26 cellular contexts compared by ENCODE assay signal in genomic region chr4:68630371-68630770, GRCh38. TPM values are rescaled to one million over a fixed set of nuclear protein-coding genes. Genes with fewer than 3 reads are reported as not detected.
"Had no signal": no experiment of that assay in that cellular context is flagged by ENCODE, and none has a peak within 500 bp of the region (broad histone marks: within the 10 kb centered on the region; RNA-seq: fewer than 3 reads in every experiment).

No MANE protein-coding gene starts in this region.

- H3K4me3 Mint-ChIP-seq: activated naive CD4-positive, alpha-beta T cell treated with anti-CD3 and anti-CD28 coated beads, Interleukin-2, amount 50 U/mL, for 24 hours; activated T-cell treated with anti-CD3 and anti-CD28 coated beads, Interleukin-2, amount 50 U/mL, for 72 hours; dendritic cell treated with granulocyte-macrophage colony-stimulating factor and Interleukin-4, amounts not matched to agents 40 ng/mL and 50 ng/mL, for 4 days; naive B cell; neural crest cell; T-helper 17 cell had no signal

- H3K9me3 ChIP-seq: lower lobe of right lung, right atrium auricular region, tibial nerve, vagina had no signal

- H3K27me3 Mint-ChIP-seq: activated naive CD4-positive, alpha-beta T cell treated with anti-CD3 and anti-CD28 coated beads, Interleukin-2, amount 50 U/mL, for 24 hours; dendritic cell treated with granulocyte-macrophage colony-stimulating factor and Interleukin-4, amounts not matched to agents 40 ng/mL and 50 ng/mL, for 4 days; naive B cell; T-helper 17 cell had no signal

- H2AFZ ChIP-seq: hepatocyte had no signal

- H3K4me1 ChIP-seq: lower lobe of right lung, right atrium auricular region, tibial nerve, vagina had no signal

- DNase-seq: activated CD4-positive, alpha-beta T cell treated with anti-CD3 and anti-CD28 coated beads for 1 hour; activated CD4-positive, alpha-beta T cell treated with anti-CD3 and anti-CD28 coated beads, Interleukin-2, amount 50 U/mL, for 4 hours; activated gamma-delta T cell; activated T-cell treated with anti-CD3 and anti-CD28 coated beads, Interleukin-2, amount 50 U/mL, for 72 hours; effector CD8-positive, alpha-beta T cell; lower lobe of right lung; naive B cell; stimulated activated naive CD8-positive, alpha-beta T cell treated with anti-CD3 and anti-CD28 coated beads, Interleukin-15, Interleukin-2, amounts not matched to agents 100 U/mL and 50 U/mL, for 24 hours; T-helper 17 cell had no signal

- H3K27ac Mint-ChIP-seq: activated naive CD4-positive, alpha-beta T cell treated with anti-CD3 and anti-CD28 coated beads, Interleukin-2, amount 50 U/mL, for 24 hours; activated T-cell treated with anti-CD3 and anti-CD28 coated beads, Interleukin-2, amount 50 U/mL, for 72 hours; dendritic cell treated with granulocyte-macrophage colony-stimulating factor and Interleukin-4, amounts not matched to agents 40 ng/mL and 50 ng/mL, for 4 days; naive B cell; T-helper 17 cell had no signal

- H3K4me1 Mint-ChIP-seq: activated naive CD4-positive, alpha-beta T cell treated with anti-CD3 and anti-CD28 coated beads, Interleukin-2, amount 50 U/mL, for 24 hours; naive B cell; neural crest cell; T-helper 17 cell had no signal

- H3K27me3 ChIP-seq: cardiac muscle cell, hepatocyte, right atrium auricular region, tibial nerve, vagina had no signal

- H3K36me3 ChIP-seq: cardiac muscle cell, lower lobe of right lung, right atrium auricular region, tibial nerve, vagina had no signal

- H3K36me3 Mint-ChIP-seq: activated naive CD4-positive, alpha-beta T cell treated with anti-CD3 and anti-CD28 coated beads, Interleukin-2, amount 50 U/mL, for 24 hours; naive B cell had no signal

- H3K9me3 Mint-ChIP-seq: activated naive CD4-positive, alpha-beta T cell treated with anti-CD3 and anti-CD28 coated beads, Interleukin-2, amount 50 U/mL, for 24 hours; activated T-cell treated with anti-CD3 and anti-CD28 coated beads, Interleukin-2, amount 50 U/mL, for 72 hours; dendritic cell treated with granulocyte-macrophage colony-stimulating factor and Interleukin-4, amounts not matched to agents 40 ng/mL and 50 ng/mL, for 4 days; naive B cell had no signal

- H3K4me3 ChIP-seq: cardiac muscle cell, hepatocyte, lower lobe of right lung, right atrium auricular region, tibial nerve, vagina had no signal

- H3K27ac ChIP-seq: cardiac muscle cell, hepatocyte, lower lobe of right lung, right atrium auricular region, tibial nerve, vagina, VCaP had no signal

- H3K79me2 ChIP-seq: hepatocyte had no signal

- H3K4me2 ChIP-seq: hepatocyte had no signal

RNA-seq across cellular contexts. Expression of gene UGT2B15, which starts 40.1 kb away (rescaled TPM):
- total RNA-seq: activated CD8-positive, alpha-beta memory T cell treated with anti-CD3 and anti-CD28 coated beads for 36 hours; activated T-cell treated with anti-CD3 and anti-CD28 coated beads, Interleukin-2, amount 50 U/mL, for 72 hours; astrocyte; cardiac muscle cell; chondrocyte; esophagus mucosa; lower lobe of right lung; mononuclear cell; neural crest cell; posterior vena cava; right atrium auricular region; skeletal muscle tissue; T-helper 17 cell; tibial nerve; vagina had no signal
- polyA plus RNA-seq: cardiac muscle cell had no signal

RNA-seq across cellular contexts. Expression of gene UGT2B17, which starts 54.2 kb away (rescaled TPM):
- total RNA-seq: activated CD8-positive, alpha-beta memory T cell treated with anti-CD3 and anti-CD28 coated beads for 36 hours; activated T-cell treated with anti-CD3 and anti-CD28 coated beads, Interleukin-2, amount 50 U/mL, for 72 hours; astrocyte; cardiac muscle cell; chondrocyte; neural crest cell; omental fat pad; posterior vena cava; right atrium auricular region; skeletal muscle tissue; T-helper 17 cell; tibial nerve; vagina had no signal
- polyA plus RNA-seq: cardiac muscle cell had no signal
